Comparison of ENCODE assay signal across 8 cellular contexts in genomic region chr2:26344581-26345283, GRCh38. TPM values are rescaled to one million over a fixed set of nuclear protein-coding genes. Genes with fewer than 3 reads are reported as not detected.
A peak's percentile ranks its signal among the peaks of the same experiment; 100 is the strongest.
DNase-seq lines count a peak whose midpoint lies in the region; ATAC-seq, FAIRE-seq and TF ChIP-seq lines count a peak whose summit lies in the region.

No MANE protein-coding gene starts in this region.

- intact Hi-C loops in CD4-positive, alpha-beta T cell (cut with DNase I, micrococcal nuclease): loop anchor here (5.0 to 10.0 kb wide), 9 partner anchors 42 to 1182 kb away; partner anchors contain the start of genes ASXL2 (in 2 of the 2), RAB10 (in 2 of the 2), CENPA (in 1 of the 2) and DTNB (in 1 of the 2)
- intact Hi-C loops in HepG2 (cut with micrococcal nuclease; ENCODE audit: unreplicated experiment): loop anchor here (5.0 kb wide), 1 partner anchor 123 kb away; no protein-coding TSS in a partner anchor

- H3K4me3 ChIP-seq in Loucy (ENCODE audit: low read length, poor library complexity, severe bottlenecking) (peak overlapping the region; percentile 91), astrocyte (ENCODE audit: insufficient read depth, low read depth, low read length) (peak overlapping the region; percentile 90), HepG2 (replicated peaks in 1 of 3; ENCODE audit: insufficient read depth in 1 of 3, low read depth in 2 of 3, low read length in 3 of 3) (peak overlapping the region; percentile 70 to 96 (median 91))

- TF ChIP-seq CTCF in CD4-positive, alpha-beta T cell (IDR thresholded peaks at IDR 0.05): no peak
- TF ChIP-seq CTCF in Loucy (conservative IDR thresholded peaks at IDR 0.05; ENCODE audit: low read length) (no peak), astrocyte (IDR thresholded peaks at IDR 0.05; ENCODE audit: insufficient read depth, low read depth, low read length) (no peak), HepG2 (CRISPR knock-in tag; IDR thresholded peaks at IDR 0.05) (no peak)

- peaks cover 21% of the 10 kb centered on the region for H3K36me3 Mint-ChIP-seq in CD4-positive, alpha-beta T cell (ENCODE audit: low read depth)
- H3K36me3 Mint-ChIP-seq in astrocyte (ENCODE audit: low read depth, unreplicated experiment): no peaks in the 10 kb centered on the region
- H3K36me3 Mint-ChIP-seq in stimulated activated naive CD8-positive, alpha-beta T cell treated with anti-CD3 and anti-CD28 coated beads, Interleukin-15, Interleukin-2, amounts not matched to agents 100 ng/mL and 50 ng/mL, for 24 hours (ENCODE audit: low read depth): peaks cover 28% of the 10 kb centered on the region

- POLR2A ChIA-PET in CD4-positive, alpha-beta T cell (lab: Charles Lee): interaction anchor here (1.2 to 4.7 kb wide), 10 partner anchors 8 to 1985 kb away, joined by 3 to 52 read pairs (median 6); partner anchors contain the start of genes ASXL2, HADHA, HADHB and ITSN2
- POLR2A ChIA-PET in HepG2 (lab: Yijun Ruan, JAX): interaction anchor here (1.2 to 3.1 kb wide), 10 partner anchors 8 to 113 kb away, joined by 3 to 52 read pairs (median 8); partner anchors contain the start of genes HADHA and HADHB

- H3K79me2 ChIP-seq in Loucy (ENCODE audit: insufficient read depth, low read length): peaks cover 55% of the 10 kb centered on the region
- H3K79me2 ChIP-seq in astrocyte (ENCODE audit: insufficient read depth, low read length): peaks cover 49% of the 10 kb centered on the region
- H3K79me2 ChIP-seq in HepG2 (ENCODE audit: insufficient read depth, low read length): peaks cover 55% of the 10 kb centered on the region

- H2AFZ ChIP-seq in Loucy (ENCODE audit: low read length) (peak overlapping the region; percentile 88; the same call in 1 of the 2 replicates), astrocyte (ENCODE audit: low read depth, low read length) (peak overlapping the region; percentile 75), HepG2 (ENCODE audit: low read length) (no peak overlapping the region)

- peak overlapping the region; percentile 91 for H3K27ac ChIP-seq in CD4-positive, alpha-beta T cell (ENCODE audit: low read depth, low read length)
- H3K27ac ChIP-seq in astrocyte (ENCODE audit: low read depth, low read length) (peak overlapping the region; percentile 93), HepG2 (ENCODE audit: extremely low read length, insufficient read depth, low read length) (peak overlapping the region; percentile 97)

- in situ Hi-C loops in HepG2 (cut with HindIII; ENCODE audit: extremely low pct_ligation_motif_present, low pct_unique_long_range_greater_than_20kb): loop anchor here (25.0 kb wide), 1 partner anchor 357 kb away; the partner anchor contains the start of gene KIF3C

- 31% methylated on average over 17 of the region's 17 CpGs for WGBS in HepG2 (ENCODE audit: low lambda C conversion rate)

- DNase-seq in CD4-positive, alpha-beta T cell: peak in 1 of 10 experiments; percentile 6
- DNase-seq in astrocyte (ENCODE audit: low read depth): peak; percentile 52
- DNase-seq in HepG2 (ENCODE audit: low spot score): peak; percentile 63
- DNase-seq in NCI-H2227 (lab: John Stamatoyannopoulos, UW; ENCODE audit: unreplicated experiment): no peak
- no peak for DNase-seq in GF-D8 (lab: John Stamatoyannopoulos, UW)

- H3K4me2 ChIP-seq in Loucy (ENCODE audit: low read depth, low read length, poor library complexity, severe bottlenecking) (peak overlapping the region; percentile 88), astrocyte (ENCODE audit: low read length) (peak overlapping the region; percentile 89), HepG2 (ENCODE audit: low read depth, low read length) (peak overlapping the region; percentile 95)

- H3K9ac ChIP-seq in Loucy (ENCODE audit: low read depth, low read length, poor library complexity, severe bottlenecking) (peak overlapping the region; percentile 91), astrocyte (ENCODE audit: low read length) (peak overlapping the region; percentile 95), HepG2 (ENCODE audit: insufficient read depth, low read depth, low read length) (peak overlapping the region; percentile 98)

- H4K20me1 ChIP-seq in Loucy (ENCODE audit: insufficient read depth, low read length, poor library complexity, severe bottlenecking): peaks cover 34% of the 10 kb centered on the region
- H4K20me1 ChIP-seq in astrocyte (ENCODE audit: insufficient read depth, low read length): peaks cover 14% of the 10 kb centered on the region
- peaks cover 9% of the 10 kb centered on the region for H4K20me1 ChIP-seq in HepG2 (ENCODE audit: insufficient read depth, low read length)

- no peaks in the 10 kb centered on the region for H3K9me3 ChIP-seq in CD4-positive, alpha-beta T cell (ENCODE audit: control insufficient read depth, low read length)
- H3K9me3 ChIP-seq in Loucy (ENCODE audit: insufficient read depth, low read depth, low read length): no peaks in the 10 kb centered on the region
- no peaks in the 10 kb centered on the region for H3K9me3 ChIP-seq in astrocyte (ENCODE audit: insufficient read depth, low read depth, low read length)
- H3K9me3 ChIP-seq in HepG2 (ENCODE audit: low read length): no peaks in the 10 kb centered on the region

- H3K27ac Mint-ChIP-seq in CD4-positive, alpha-beta T cell: peak overlapping the region; percentile 97
- peak overlapping the region; percentile 98 for H3K27ac Mint-ChIP-seq in astrocyte (ENCODE audit: unreplicated experiment)
- peak overlapping the region; percentile 97 for H3K27ac Mint-ChIP-seq in stimulated activated naive CD8-positive, alpha-beta T cell treated with anti-CD3 and anti-CD28 coated beads, Interleukin-15, Interleukin-2, amounts not matched to agents 100 ng/mL and 50 ng/mL, for 24 hours

- no peaks in the 10 kb centered on the region for H3K36me3 ChIP-seq in Loucy (ENCODE audit: insufficient read depth, low read length)
- no peaks in the 10 kb centered on the region for H3K36me3 ChIP-seq in astrocyte (ENCODE audit: insufficient read depth, low read length)
- no peaks in the 10 kb centered on the region for H3K36me3 ChIP-seq in HepG2 (replicated peaks in 1 of 2; ENCODE audit: control insufficient read depth in 1 of 2, insufficient read depth in 2 of 2, low read length in 2 of 2)

- H3K27me3 ChIP-seq in CD4-positive, alpha-beta T cell (ENCODE audit: control insufficient read depth, insufficient read depth, low read length): no peaks in the 10 kb centered on the region
- H3K27me3 ChIP-seq in Loucy (ENCODE audit: insufficient read depth, low read length, poor library complexity, severe bottlenecking): no peaks in the 10 kb centered on the region
- peaks cover 1% of the 10 kb centered on the region for H3K27me3 ChIP-seq in astrocyte (ENCODE audit: insufficient read depth, low read length)
- H3K27me3 ChIP-seq in HepG2 (ENCODE audit: control insufficient read depth in 1 of 2, insufficient read depth in 2 of 2, low read length in 2 of 2): no peaks in the 10 kb centered on the region; a peak in 1 of 5 replicates

- no peak for ATAC-seq in CD4-positive, alpha-beta T cell (ENCODE audit: poor library complexity)
- ATAC-seq in HepG2 (no peak), HG03175 (IDR thresholded peaks at IDR 0.05; ENCODE audit: unreplicated experiment) (no peak)

- no peaks in the 10 kb centered on the region for H3K27me3 Mint-ChIP-seq in CD4-positive, alpha-beta T cell
- no peaks in the 10 kb centered on the region for H3K27me3 Mint-ChIP-seq in astrocyte (ENCODE audit: low read depth, unreplicated experiment)
- no peaks in the 10 kb centered on the region for H3K27me3 Mint-ChIP-seq in stimulated activated naive CD8-positive, alpha-beta T cell treated with anti-CD3 and anti-CD28 coated beads, Interleukin-15, Interleukin-2, amounts not matched to agents 100 ng/mL and 50 ng/mL, for 24 hours

- no peaks in the 10 kb centered on the region for H3K9me3 Mint-ChIP-seq in CD4-positive, alpha-beta T cell
- H3K9me3 Mint-ChIP-seq in astrocyte (ENCODE audit: unreplicated experiment): no peaks in the 10 kb centered on the region
- H3K9me3 Mint-ChIP-seq in stimulated activated naive CD8-positive, alpha-beta T cell treated with anti-CD3 and anti-CD28 coated beads, Interleukin-15, Interleukin-2, amounts not matched to agents 100 ng/mL and 50 ng/mL, for 24 hours: no peaks in the 10 kb centered on the region

- CTCF ChIA-PET in CD4-positive, alpha-beta T cell (lab: Charles Lee): interaction anchor here (0.7 kb wide), 1 partner anchor 160 kb away, joined by 3 read pairs; no protein-coding TSS in a partner anchor
- CTCF ChIA-PET in HepG2 (lab: Yijun Ruan, JAX; ENCODE audit: low intra/inter-chr PET ratio, low total read pairs): no interaction called here

- TF ChIP-seq POLR2A in HepG2 (IDR thresholded peaks at IDR 0.05; ENCODE audit: insufficient read depth in 1 of 2, low read depth in 2 of 2, low read length in 2 of 2): peak; percentile 32 to 55; a peak in 3 of 4 replicates

- FAIRE-seq in astrocyte (lab: Jason Lieb, UNC): no peak
- no peak for FAIRE-seq in HepG2 (lab: Jason Lieb, UNC)

- peak overlapping the region; percentile 97 for H3K4me3 Mint-ChIP-seq in CD4-positive, alpha-beta T cell
- H3K4me3 Mint-ChIP-seq in astrocyte (ENCODE audit: unreplicated experiment): peak overlapping the region; percentile 97
- peak overlapping the region; percentile 99 for H3K4me3 Mint-ChIP-seq in stimulated activated naive CD8-positive, alpha-beta T cell treated with anti-CD3 and anti-CD28 coated beads, Interleukin-15, Interleukin-2, amounts not matched to agents 100 ng/mL and 50 ng/mL, for 24 hours

- H3K4me1 ChIP-seq in Loucy (ENCODE audit: insufficient read depth, low read length, poor library complexity, severe bottlenecking) (peaks cover 30% of the 10 kb centered on the region), astrocyte (ENCODE audit: insufficient read depth, low read length) (peaks cover 15% of the 10 kb centered on the region), HepG2 (ENCODE audit: insufficient read depth, low read length) (peaks cover 63% of the 10 kb centered on the region)

- no peaks in the 10 kb centered on the region for H3K9me2 ChIP-seq in Loucy (replicated peaks; ENCODE audit: low read depth, low read length)

- H3F3A ChIP-seq in Loucy (ENCODE audit: low read depth): no peaks in the 10 kb centered on the region

- TF ChIP-seq RAD21 in HepG2 (CRISPR knock-in tag; IDR thresholded peaks at IDR 0.05): no peak

- no TSS peak for BruUV-seq in HepG2 (replicated peaks; lab: Mats Ljungman, UMichigan)

- peaks cover 38% of the 10 kb centered on the region for H3K4me1 Mint-ChIP-seq in CD4-positive, alpha-beta T cell (ENCODE audit: low read depth)
- peaks cover 20% of the 10 kb centered on the region for H3K4me1 Mint-ChIP-seq in astrocyte (ENCODE audit: low read depth, unreplicated experiment)
- H3K4me1 Mint-ChIP-seq in stimulated activated naive CD8-positive, alpha-beta T cell treated with anti-CD3 and anti-CD28 coated beads, Interleukin-15, Interleukin-2, amounts not matched to agents 100 ng/mL and 50 ng/mL, for 24 hours (ENCODE audit: low read depth): peaks cover 48% of the 10 kb centered on the region

- no peak for TF ChIP-seq EP300 in HepG2 (IDR thresholded peaks at IDR 0.05; ENCODE audit: low read depth in 2 of 2, low read length in 2 of 2)
- TF ChIP-seq EP300 in HepG2 (CRISPR knock-in tag; IDR thresholded peaks at IDR 0.05; ENCODE audit: borderline replicate concordance): no peak

RNA-seq across cellular contexts. Expression of gene SELENOI, which starts 1.2 kb away (rescaled TPM):
- total RNA-seq in CD4-positive, alpha-beta T cell: 10 to 100 TPM; 27.7 to 31.5 TPM
- 49.7 and 51.9 TPM in 2 replicates for total RNA-seq in astrocyte
- 60.3 and 66.0 TPM in 2 replicates for total RNA-seq in HepG2 (2016; rRNA removed; fragmentation: Illumina TruSeq; extraction: Trizol)
- 53.2 and 61.0 TPM in 2 replicates for total RNA-seq in HepG2 (2016; cell fraction: cytosol; rRNA removed; fragmentation: Illumina TruSeq; extraction: Trizol; ENCODE audit: low read depth)
- total RNA-seq in HepG2 (2016; cell fraction: insoluble cytoplasmic fraction; rRNA removed; fragmentation: Illumina TruSeq; extraction: Trizol): 59.1 and 65.9 TPM in 2 replicates
- total RNA-seq in HepG2 (2016; cell fraction: membrane; rRNA removed; fragmentation: Illumina TruSeq; extraction: Trizol): 17.7 and 19.5 TPM in 2 replicates
- 79.5 and 91.4 TPM in 2 replicates for total RNA-seq in HepG2 (2016; cell fraction: nucleus; rRNA removed; fragmentation: Illumina TruSeq; extraction: Trizol)
- polyA plus RNA-seq in HepG2 (2011; rRNA removed): 26.2 and 27.7 TPM in 2 replicates
- polyA plus RNA-seq in HepG2 (2011; cell fraction: cytosol; rRNA removed): 23.3 and 35.2 TPM in 2 replicates
- polyA plus RNA-seq in HepG2 (2011; cell fraction: nucleus; rRNA removed): 15.9 and 18.6 TPM in 2 replicates
- 33.8 and 36.9 TPM in 2 replicates for polyA plus RNA-seq in HepG2 (2012)
- polyA plus RNA-seq in HepG2 (2016; cell fraction: cytosol; fragmentation: Illumina TruSeq; extraction: Trizol; ENCODE audit: low read depth): 1.9 and 2.2 TPM in 2 replicates
- 20.1 and 21.1 TPM in 2 replicates for polyA plus RNA-seq in HepG2 (2016; cell fraction: insoluble cytoplasmic fraction; fragmentation: Illumina TruSeq; extraction: Trizol; ENCODE audit: low read depth)
- 3.3 and 5.0 TPM in 2 replicates for polyA plus RNA-seq in HepG2 (2016; cell fraction: membrane; fragmentation: Illumina TruSeq; extraction: Trizol; ENCODE audit: low read depth)
- 53.9 and 54.9 TPM in 2 replicates for polyA plus RNA-seq in HepG2 (2016; cell fraction: nucleus; fragmentation: Illumina TruSeq; extraction: Trizol; ENCODE audit: insufficient read depth, low read depth)
- 296 and 353 TPM in 2 replicates for polyA minus RNA-seq in HepG2 (2011; rRNA and poly(A)+ RNA removed; ENCODE audit: low replicate concordance)
- polyA minus RNA-seq in HepG2 (2011; cell fraction: cytosol; rRNA and poly(A)+ RNA removed): 42.8 and 47.8 TPM in 2 replicates
- polyA minus RNA-seq in HepG2 (2011; cell fraction: nucleus; rRNA and poly(A)+ RNA removed): 103 and 112 TPM in 2 replicates

RNA-seq across cellular contexts. Expression of gene ADGRF3, which starts 1.9 kb away (rescaled TPM):
- 1 to 10 TPM in 1 of 2 experiments, under 1 TPM in 1; 0.96 to 1.3 TPM for total RNA-seq in CD4-positive, alpha-beta T cell
- total RNA-seq in astrocyte (0.16 and 0.17 TPM in 2 replicates), HepG2 (2016; rRNA removed; fragmentation: Illumina TruSeq; extraction: Trizol) (0.14 and 0.40 TPM in 2 replicates)
- total RNA-seq in HepG2 (2016; cell fraction: cytosol; rRNA removed; fragmentation: Illumina TruSeq; extraction: Trizol; ENCODE audit: low read depth): not detected in 2 replicates
- total RNA-seq in HepG2 (2016; cell fraction: insoluble cytoplasmic fraction; rRNA removed; fragmentation: Illumina TruSeq; extraction: Trizol): 0.06 and 0.19 TPM in 2 replicates
- 0.17 and 0.34 TPM in 2 replicates for total RNA-seq in HepG2 (2016; cell fraction: membrane; rRNA removed; fragmentation: Illumina TruSeq; extraction: Trizol)
- total RNA-seq in HepG2 (2016; cell fraction: nucleus; rRNA removed; fragmentation: Illumina TruSeq; extraction: Trizol): 0.37 and 0.41 TPM in 2 replicates
- 1.5 TPM in 2 replicates for polyA plus RNA-seq in HepG2 (2011; rRNA removed)
- 0.45 and 0.46 TPM in 2 replicates for polyA plus RNA-seq in HepG2 (2011; cell fraction: cytosol; rRNA removed)
- polyA plus RNA-seq in HepG2 (2011; cell fraction: nucleus; rRNA removed): 6.4 and 6.8 TPM in 2 replicates
- 1.1 and 1.5 TPM in 2 replicates for polyA plus RNA-seq in HepG2 (2012)
- polyA plus RNA-seq in HepG2 (2016; cell fraction: cytosol; fragmentation: Illumina TruSeq; extraction: Trizol; ENCODE audit: low read depth): not detected in 2 replicates
- 0.13 and 0.63 TPM in 2 replicates for polyA plus RNA-seq in HepG2 (2016; cell fraction: insoluble cytoplasmic fraction; fragmentation: Illumina TruSeq; extraction: Trizol; ENCODE audit: low read depth)
- 0.09 and 0.24 TPM in 2 replicates for polyA plus RNA-seq in HepG2 (2016; cell fraction: membrane; fragmentation: Illumina TruSeq; extraction: Trizol; ENCODE audit: low read depth)
- 0.79 and 0.93 TPM in 2 replicates for polyA plus RNA-seq in HepG2 (2016; cell fraction: nucleus; fragmentation: Illumina TruSeq; extraction: Trizol; ENCODE audit: insufficient read depth, low read depth)
- 0.98 and 2.5 TPM in 2 replicates for polyA minus RNA-seq in HepG2 (2011; rRNA and poly(A)+ RNA removed; ENCODE audit: low replicate concordance)
- 0.59 TPM in 1 of 2 replicates, not detected in the other for polyA minus RNA-seq in HepG2 (2011; cell fraction: cytosol; rRNA and poly(A)+ RNA removed)
- 0.90 and 1.4 TPM in 2 replicates for polyA minus RNA-seq in HepG2 (2011; cell fraction: nucleus; rRNA and poly(A)+ RNA removed)

RNA-seq across cellular contexts. Expression of gene DRC1, which starts 57.0 kb away (rescaled TPM):
- not detected for total RNA-seq in CD4-positive, alpha-beta T cell
- total RNA-seq in astrocyte (0.27 and 0.41 TPM in 2 replicates), HepG2 (2016; rRNA removed; fragmentation: Illumina TruSeq; extraction: Trizol) (0.07 and 0.08 TPM in 2 replicates)
- 0.18 and 0.30 TPM in 2 replicates for total RNA-seq in HepG2 (2016; cell fraction: cytosol; rRNA removed; fragmentation: Illumina TruSeq; extraction: Trizol; ENCODE audit: low read depth)
- not detected in 2 replicates for total RNA-seq in HepG2 (2016; cell fraction: insoluble cytoplasmic fraction; rRNA removed; fragmentation: Illumina TruSeq; extraction: Trizol)
- 0.07 and 0.09 TPM in 2 replicates for total RNA-seq in HepG2 (2016; cell fraction: membrane; rRNA removed; fragmentation: Illumina TruSeq; extraction: Trizol)
- not detected in 2 replicates for total RNA-seq in HepG2 (2016; cell fraction: nucleus; rRNA removed; fragmentation: Illumina TruSeq; extraction: Trizol)
- polyA plus RNA-seq in HepG2 (2011; rRNA removed): not detected in 2 replicates
- polyA plus RNA-seq in HepG2 (2011; cell fraction: cytosol; rRNA removed): not detected in 2 replicates
- not detected in 2 replicates for polyA plus RNA-seq in HepG2 (2011; cell fraction: nucleus; rRNA removed)
- not detected in 2 replicates for polyA plus RNA-seq in HepG2 (2012)
- polyA plus RNA-seq in HepG2 (2016; cell fraction: cytosol; fragmentation: Illumina TruSeq; extraction: Trizol; ENCODE audit: low read depth): 0.11 and 0.16 TPM in 2 replicates
- not detected in 2 replicates for polyA plus RNA-seq in HepG2 (2016; cell fraction: insoluble cytoplasmic fraction; fragmentation: Illumina TruSeq; extraction: Trizol; ENCODE audit: low read depth)
- 0.08 TPM in 1 of 2 replicates, not detected in the other for polyA plus RNA-seq in HepG2 (2016; cell fraction: membrane; fragmentation: Illumina TruSeq; extraction: Trizol; ENCODE audit: low read depth)
- not detected in 2 replicates for polyA plus RNA-seq in HepG2 (2016; cell fraction: nucleus; fragmentation: Illumina TruSeq; extraction: Trizol; ENCODE audit: insufficient read depth, low read depth)
- 0.22 TPM in 1 of 2 replicates, not detected in the other for polyA minus RNA-seq in HepG2 (2011; rRNA and poly(A)+ RNA removed; ENCODE audit: low replicate concordance)
- polyA minus RNA-seq in HepG2 (2011; cell fraction: cytosol; rRNA and poly(A)+ RNA removed): not detected in 2 replicates
- not detected in 2 replicates for polyA minus RNA-seq in HepG2 (2011; cell fraction: nucleus; rRNA and poly(A)+ RNA removed)

Comparison
In these comparisons a context has a peak if more than half of its experiments do, and no peak if none do; other contexts are left out.
1. DNase-seq: peak in astrocyte (single experiment) and HepG2 (single experiment); none in NCI-H2227 (single experiment) and GF-D8 (single experiment).
2. Peak in every context shown above with its lines, with median percentiles within 50 percentile points of each other: H3K27ac ChIP-seq, H3K27ac Mint-ChIP-seq, H3K4me3 Mint-ChIP-seq, H3K4me2 ChIP-seq, H3K4me3 ChIP-seq and H3K9ac ChIP-seq.